Comparison of ENCODE assay signal across 14 cellular contexts in the genomic region with DNA sequence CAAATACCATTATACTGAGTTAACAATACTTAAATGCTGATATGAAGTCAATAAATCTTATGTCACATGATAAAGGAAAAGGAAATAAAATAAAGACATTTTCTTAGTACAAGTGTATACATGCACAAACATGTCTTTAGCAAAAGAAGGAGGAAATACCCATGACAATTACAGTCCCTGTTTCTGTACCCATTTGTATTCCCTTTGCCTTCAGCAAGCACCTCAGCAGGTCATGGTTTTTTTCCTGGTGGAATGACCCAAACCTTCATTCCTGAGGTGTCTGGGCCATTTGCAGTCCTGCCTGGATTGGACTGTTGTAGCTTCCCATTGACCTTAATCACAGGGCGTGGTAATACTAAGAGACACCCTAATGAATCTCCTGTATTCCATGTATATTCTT. TPM values are rescaled to one million over a fixed set of nuclear protein-coding genes. Genes with fewer than 3 reads are reported as not detected.
"Had no signal": no experiment of that assay in that cellular context is flagged by ENCODE, and none has a peak within 500 bp of the region (broad histone marks: within the 10 kb centered on the region; RNA-seq: fewer than 3 reads in every experiment).

No MANE protein-coding gene starts in this region.

RNA-seq across cellular contexts. Expression of gene ELAVL4, which starts 57.6 kb away (rescaled TPM):
- total RNA-seq: activated B cell treated with CpG ODN at 0.5 μM for 24 hours; activated CD4-positive, alpha-beta memory T cell treated with anti-CD3 and anti-CD28 coated beads for 36 hours; activated CD4-positive, alpha-beta memory T cell treated with anti-CD3 and anti-CD28 coated beads, Interleukin-2, amount 10 ng/mL, durations not matched to agents 7 days and 5 days; activated CD4-positive, alpha-beta T cell treated with anti-CD3 and anti-CD28 coated beads for 36 hours; activated CD4-positive, alpha-beta T cell treated with anti-CD3 and anti-CD28 coated beads, Interleukin-2, amount 10 ng/mL, durations not matched to agents 24 days and 14 days; activated CD4-positive, alpha-beta T cell treated with anti-CD3 and anti-CD28 coated beads, Interleukin-2, amount 10 ng/mL, durations not matched to agents 7 days and 5 days; activated CD8-positive, alpha-beta memory T cell treated with anti-CD3 and anti-CD28 coated beads for 36 hours; activated CD8-positive, alpha-beta memory T cell treated with anti-CD3 and anti-CD28 coated beads, Interleukin-2, amount 10 ng/mL, durations not matched to agents 7 days and 5 days; activated CD8-positive, alpha-beta T cell treated with anti-CD3 and anti-CD28 coated beads for 36 hours; activated CD8-positive, alpha-beta T cell treated with anti-CD3 and anti-CD28 coated beads, Interleukin-2, amount 10 ng/mL, durations not matched to agents 7 days and 5 days; T-cell; T-helper 1 cell treated with Interleukin-12 subunit alpha and Interleukin-12 subunit beta and Interleukin-4 antibody, amounts not matched to agents 30 ng/mL and 1 ng/mL, for 36 hours; T-helper 17 cell; T-helper 2 cell treated with Interferon-gamma antibody and Interleukin-4, amounts not matched to agents 100 ng/mL and 5 ng/mL, for 36 hours had no signal
